In genomic region chr7:87312215-87312865, GRCh38 we compare ENCODE assay signal across 8 cellular contexts. TPM values are rescaled to one million over a fixed set of nuclear protein-coding genes. Genes with fewer than 3 reads are reported as not detected.
DNase-seq lines count a peak whose midpoint lies in the region; ATAC-seq lines count a peak whose summit lies in the region.

No MANE protein-coding gene starts in this region.

- no peak overlapping the region for H3K18ac ChIP-seq in mesendoderm (ENCODE audit: low read length)

- no peak overlapping the region for H2BK120ac ChIP-seq in mesendoderm (ENCODE audit: low read depth, low read length)

- H3K79me2 ChIP-seq in mesendoderm (ENCODE audit: control insufficient read depth, insufficient read depth, low read length) = no peaks in the 10 kb centered on the region

- no peaks in the 10 kb centered on the region for H3K79me1 ChIP-seq in mesendoderm (ENCODE audit: low read length)

- H2BK15ac ChIP-seq in mesendoderm (replicated peaks; ENCODE audit: low read depth) = no peak overlapping the region

- no peak overlapping the region for H3K4ac ChIP-seq in mesendoderm (ENCODE audit: low read depth, low read length)

- no peak overlapping the region for H3K9ac ChIP-seq in mesendoderm (ENCODE audit: low read length)

- no peaks in the 10 kb centered on the region for H3K36me3 ChIP-seq in mesendoderm (ENCODE audit: control insufficient read depth, insufficient read depth, low read length)

- ATAC-seq in GM19035 (IDR thresholded peaks at IDR 0.05; ENCODE audit: unreplicated experiment) (peak; percentile 61), HG03139 (IDR thresholded peaks at IDR 0.05; ENCODE audit: unreplicated experiment) (peak; percentile 75)

- no peak overlapping the region for H3K23ac ChIP-seq in mesendoderm (ENCODE audit: low read length)

- H3K4me2 ChIP-seq in mesendoderm (ENCODE audit: low read length) = no peak overlapping the region

- H2AK5ac ChIP-seq in mesendoderm (ENCODE audit: low read length) = no peak overlapping the region

- H3K56ac ChIP-seq in mesendoderm (ENCODE audit: low read length) = no peak overlapping the region

- no peaks in the 10 kb centered on the region for H3K4me1 ChIP-seq in mesendoderm (ENCODE audit: control insufficient read depth, low read depth, low read length)

- no peak overlapping the region for H4K5ac ChIP-seq in mesendoderm (ENCODE audit: low read length)

- H2BK5ac ChIP-seq in mesendoderm (ENCODE audit: low read length) = no peak overlapping the region

- WGBS in mesendoderm (ENCODE audit: extremely low coverage, insufficient coverage, low lambda C conversion rate) = no CpG with 5 or more reads among the region's 2 CpGs

- H3K27me3 ChIP-seq in mesendoderm (ENCODE audit: insufficient read depth, low read length, poor library complexity) = no peaks in the 10 kb centered on the region

- H3K4me3 ChIP-seq in mesendoderm (ENCODE audit: low read length) = no peak overlapping the region

- peak in 10 of 14 donors; percentile 1 to 36 (median 14) for DNase-seq in C1 segment of cervical spinal cord (lab: John Stamatoyannopoulos, UW)
- DNase-seq in NCI-H460 (ENCODE audit: extremely low read depth, low read depth) = peak; percentile 63
- peak; percentile 55 for DNase-seq in activated CD4-positive, alpha-beta T cell treated with anti-CD3 and anti-CD28 coated beads, Interleukin-2, amount 50 U/mL, for 1 hour
- peak; percentile 26 to 65 for DNase-seq in dermis microvascular lymphatic vessel endothelial cell (ENCODE audit: low read depth in 2 of 2)
- DNase-seq in mesendoderm = peak; percentile 60
- DNase-seq in stimulated activated CD8-positive, alpha-beta memory T cell treated with anti-CD3 and anti-CD28 coated beads, Interleukin-4, amount 100 ng/mL, for 1 hour (ENCODE audit: low read depth in 2 of 2, low spot score in 1 of 2) = peak; percentile 28 to 47

- no peak overlapping the region for H3K27ac ChIP-seq in mesendoderm (ENCODE audit: low read depth, low read length)

- no peak overlapping the region for H4K8ac ChIP-seq in mesendoderm (ENCODE audit: low read depth, low read length)

RNA-seq across cellular contexts. Expression of gene CROT, which starts 33.1 kb away (rescaled TPM):
- 7.7 and 10.9 TPM in 2 replicates for total RNA-seq in NCI-H460 (2014; rRNA removed; shearing (Covaris generic))
- 19.5 and 26.8 TPM in 2 replicates for polyA plus RNA-seq in NCI-H460 (2014; cell fraction: nucleus; rRNA removed)
- 2.9 and 3.5 TPM in 2 replicates for total RNA-seq in dermis microvascular lymphatic vessel endothelial cell
- polyA plus RNA-seq in mesendoderm (2013, experiment 1 of 2) = 1.6 TPM
- 1.7 TPM for polyA plus RNA-seq in mesendoderm (2013, experiment 2 of 2)
